ENCODE assay signal across 16 cellular contexts in the genomic region with DNA sequence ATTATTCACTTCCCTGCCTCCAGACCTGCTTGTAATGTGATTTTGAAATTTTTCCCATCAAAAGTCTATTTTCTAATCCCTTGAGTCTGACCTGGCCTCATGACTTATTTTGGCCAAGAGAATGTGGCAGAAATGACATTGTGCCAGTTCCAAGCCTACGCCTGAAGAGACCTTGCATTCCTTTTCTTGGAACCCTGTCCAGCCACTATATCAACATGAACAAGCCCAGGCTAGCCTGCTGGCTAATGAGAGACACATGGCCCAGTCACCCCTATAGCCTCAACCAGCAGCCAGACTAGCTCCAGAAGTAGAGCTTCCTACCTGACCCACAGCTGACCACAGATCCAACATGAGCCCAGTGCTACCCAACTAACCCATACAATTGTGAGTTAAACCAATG.
DNase-seq lines count a peak whose midpoint lies in the region; ATAC-seq and TF ChIP-seq lines count a peak whose summit lies in the region.
"Had no signal": no experiment of that assay in that cellular context is flagged by ENCODE, and none has a peak within 500 bp of the region (broad histone marks: within the 10 kb centered on the region; RNA-seq: fewer than 3 reads in every experiment).

No MANE protein-coding gene starts in this region.

- H3K27ac ChIP-seq in RWPE2 (ENCODE audit: poor library complexity, severe bottlenecking): no peak overlapping the region
- H3K27ac ChIP-seq: BLaER1 had no signal

- no peaks in the 10 kb centered on the region for H3K36me3 Mint-ChIP-seq in stimulated activated memory B cell treated with anti-CD40 and anti-IgM and Interleukin-4, amounts not matched to agents 10 μg/mL and 1 μg/mL and 100 μg/mL, for 72 hours
- H3K36me3 Mint-ChIP-seq in activated CD8-positive, alpha-beta memory T cell treated with anti-CD3 and anti-CD28 coated beads, Interleukin-2, amount 10 ng/mL, durations not matched to agents 7 days and 5 days: no peaks in the 10 kb centered on the region
- H3K36me3 Mint-ChIP-seq in activated naive CD8-positive, alpha-beta T cell treated with anti-CD3 and anti-CD28 coated beads for 36 hours: no peaks in the 10 kb centered on the region

- H3K27me3 ChIP-seq in RWPE2 (ENCODE audit: insufficient read depth, poor library complexity, severe bottlenecking): no peaks in the 10 kb centered on the region
- H3K27me3 ChIP-seq: BLaER1 had no signal

- no peaks in the 10 kb centered on the region for H3K27me3 Mint-ChIP-seq in stimulated activated memory B cell treated with anti-CD40 and anti-IgM and Interleukin-4, amounts not matched to agents 10 μg/mL and 1 μg/mL and 100 μg/mL, for 72 hours
- peaks cover 10% of the 10 kb centered on the region for H3K27me3 Mint-ChIP-seq in activated CD8-positive, alpha-beta memory T cell treated with anti-CD3 and anti-CD28 coated beads, Interleukin-2, amount 10 ng/mL, durations not matched to agents 7 days and 5 days
- H3K27me3 Mint-ChIP-seq in activated naive CD8-positive, alpha-beta T cell treated with anti-CD3 and anti-CD28 coated beads for 36 hours: peaks cover 7% of the 10 kb centered on the region

- H3K36me3 ChIP-seq in RWPE2 (ENCODE audit: low read depth): no peaks in the 10 kb centered on the region
- H3K36me3 ChIP-seq: BLaER1 had no signal

- H3K4me3 Mint-ChIP-seq in stimulated activated memory B cell treated with anti-CD40 and anti-IgM and Interleukin-4, amounts not matched to agents 10 μg/mL and 1 μg/mL and 100 μg/mL, for 72 hours: no peak overlapping the region
- no peak overlapping the region for H3K4me3 Mint-ChIP-seq in activated CD8-positive, alpha-beta memory T cell treated with anti-CD3 and anti-CD28 coated beads, Interleukin-2, amount 10 ng/mL, durations not matched to agents 7 days and 5 days
- no peak overlapping the region for H3K4me3 Mint-ChIP-seq in activated naive CD8-positive, alpha-beta T cell treated with anti-CD3 and anti-CD28 coated beads for 36 hours

- ATAC-seq in RWPE2 (ENCODE audit: low read depth) (0 out of 3 replicates have a peak, but pooled peaks have one; percentile 19), HG02981 (IDR thresholded peaks at IDR 0.05; ENCODE audit: unreplicated experiment) (no peak)
- ATAC-seq in stimulated activated memory B cell treated with anti-CD40 and anti-IgM and Interleukin-4, amounts not matched to agents 10 μg/mL and 1 μg/mL and 100 μg/mL, for 72 hours: peak; percentile 39
- no peak for ATAC-seq in activated CD8-positive, alpha-beta memory T cell treated with anti-CD3 and anti-CD28 coated beads, Interleukin-2, amount 10 ng/mL, durations not matched to agents 7 days and 5 days
- ATAC-seq: Panc1 had no signal

- H3K4me1 ChIP-seq in RWPE2 (ENCODE audit: insufficient read depth, poor library complexity, severe bottlenecking): no peaks in the 10 kb centered on the region
- H3K4me1 ChIP-seq: BLaER1 had no signal

- no peaks in the 10 kb centered on the region for H3K9me3 ChIP-seq in RWPE2 (ENCODE audit: severe bottlenecking)
- H3K9me3 ChIP-seq: BLaER1 had no signal

- DNase-seq in EH (ENCODE audit: low read depth) (peak; percentile 11), RWPE2 (ENCODE audit: low spot score) (no peak), fibroblast of gingiva (ENCODE audit: low read depth) (peak; percentile 47)
- no peak for DNase-seq in activated CD8-positive, alpha-beta memory T cell treated with anti-CD3 and anti-CD28 coated beads, Interleukin-2, amount 10 ng/mL, durations not matched to agents 7 days and 5 days
- DNase-seq in activated naive CD8-positive, alpha-beta T cell treated with anti-CD3 and anti-CD28 coated beads for 36 hours: no peak
- DNase-seq: HCEC 1CT, KG1, NCI-H1092, NCI-H1694, NCI-H446 treated with DMSO at 0.1 percent for 48 hours, NCI-H748 treated with DMSO at 0.1 percent for 48 hours, Right ventricle myocardium superior had no signal

- no peak overlapping the region for H3K27ac Mint-ChIP-seq in stimulated activated memory B cell treated with anti-CD40 and anti-IgM and Interleukin-4, amounts not matched to agents 10 μg/mL and 1 μg/mL and 100 μg/mL, for 72 hours
- no peak overlapping the region for H3K27ac Mint-ChIP-seq in activated CD8-positive, alpha-beta memory T cell treated with anti-CD3 and anti-CD28 coated beads, Interleukin-2, amount 10 ng/mL, durations not matched to agents 7 days and 5 days
- H3K27ac Mint-ChIP-seq in activated naive CD8-positive, alpha-beta T cell treated with anti-CD3 and anti-CD28 coated beads for 36 hours: no peak overlapping the region

- H3K9me3 Mint-ChIP-seq in stimulated activated memory B cell treated with anti-CD40 and anti-IgM and Interleukin-4, amounts not matched to agents 10 μg/mL and 1 μg/mL and 100 μg/mL, for 72 hours: no peaks in the 10 kb centered on the region
- H3K9me3 Mint-ChIP-seq in activated CD8-positive, alpha-beta memory T cell treated with anti-CD3 and anti-CD28 coated beads, Interleukin-2, amount 10 ng/mL, durations not matched to agents 7 days and 5 days (ENCODE audit: low read depth): no peaks in the 10 kb centered on the region
- H3K9me3 Mint-ChIP-seq in activated naive CD8-positive, alpha-beta T cell treated with anti-CD3 and anti-CD28 coated beads for 36 hours: no peaks in the 10 kb centered on the region

- H3K4me3 ChIP-seq in RWPE2 (ENCODE audit: severe bottlenecking): no peak overlapping the region
- H3K4me3 ChIP-seq: BLaER1 had no signal

- no peak for TF ChIP-seq CTCF in RWPE2 (IDR thresholded peaks at IDR 0.05; ENCODE audit: poor library complexity, severe bottlenecking)

- CTCF ChIA-PET in activated CD8-positive, alpha-beta memory T cell treated with anti-CD3 and anti-CD28 coated beads, Interleukin-2, amount 10 ng/mL, durations not matched to agents 7 days and 5 days (lab: Charles Lee): no interaction called here

- no peaks in the 10 kb centered on the region for H3K4me1 Mint-ChIP-seq in stimulated activated memory B cell treated with anti-CD40 and anti-IgM and Interleukin-4, amounts not matched to agents 10 μg/mL and 1 μg/mL and 100 μg/mL, for 72 hours
- H3K4me1 Mint-ChIP-seq in activated CD8-positive, alpha-beta memory T cell treated with anti-CD3 and anti-CD28 coated beads, Interleukin-2, amount 10 ng/mL, durations not matched to agents 7 days and 5 days: no peaks in the 10 kb centered on the region
- H3K4me1 Mint-ChIP-seq in activated naive CD8-positive, alpha-beta T cell treated with anti-CD3 and anti-CD28 coated beads for 36 hours: no peaks in the 10 kb centered on the region

Comparison
In these comparisons a context has a peak if more than half of its experiments do, and no peak if none do; other contexts are left out.
1. DNase-seq: peak in EH (single experiment) and fibroblast of gingiva (single experiment); none in RWPE2 (single experiment), activated CD8-positive, alpha-beta memory T cell treated with anti-CD3 and anti-CD28 coated beads, Interleukin-2, amount 10 ng/mL, durations not matched to agents 7 days and 5 days (single experiment) and activated naive CD8-positive, alpha-beta T cell treated with anti-CD3 and anti-CD28 coated beads for 36 hours (single experiment).
2. ATAC-seq: peak in RWPE2 (single experiment) and stimulated activated memory B cell treated with anti-CD40 and anti-IgM and Interleukin-4, amounts not matched to agents 10 μg/mL and 1 μg/mL and 100 μg/mL, for 72 hours (single experiment); none in activated CD8-positive, alpha-beta memory T cell treated with anti-CD3 and anti-CD28 coated beads, Interleukin-2, amount 10 ng/mL, durations not matched to agents 7 days and 5 days (single experiment) and HG02981 (single experiment).